ENCODE assay signal across 18 cellular contexts in genomic region chr13:98423417-98423816, GRCh38.
DNase-seq lines count a peak whose midpoint lies in the region; ATAC-seq and TF ChIP-seq lines count a peak whose summit lies in the region.
"Had no signal": no experiment of that assay in that cellular context is flagged by ENCODE, and none has a peak within 500 bp of the region (broad histone marks: within the 10 kb centered on the region; RNA-seq: fewer than 3 reads in every experiment).

No MANE protein-coding gene starts in this region.

- no peaks in the 10 kb centered on the region for H3K27me3 ChIP-seq in body of pancreas
- H3K27me3 ChIP-seq: BLaER1 treated with 17β-estradiol and CSF1 and Interleukin-3, amounts not matched to agents 10 nM and 100 nM had no signal

- ATAC-seq in body of pancreas (peak; percentile 72), HG03571 (IDR thresholded peaks at IDR 0.05; ENCODE audit: unreplicated experiment) (no peak), left colon (no peak)
- ATAC-seq: CD8-positive, alpha-beta T cell had no signal

- TF ChIP-seq POLR2A in body of pancreas (IDR thresholded peaks at IDR 0.05): no peak

- no peaks in the 10 kb centered on the region for H3K9me3 Mint-ChIP-seq in osteocyte (ENCODE audit: unreplicated experiment)
- H3K9me3 Mint-ChIP-seq: CD4-positive, alpha-beta T cell; CD8-positive, alpha-beta T cell had no signal

- H3K4me3 ChIP-seq in body of pancreas: no peak overlapping the region
- H3K4me3 ChIP-seq: BLaER1 treated with 17β-estradiol and CSF1 and Interleukin-3, amounts not matched to agents 10 nM and 100 nM had no signal

- peaks cover 70% of the 10 kb centered on the region for H3K36me3 Mint-ChIP-seq in osteocyte (ENCODE audit: unreplicated experiment)
- H3K36me3 Mint-ChIP-seq: CD8-positive, alpha-beta T cell had no signal

- H3K27ac ChIP-seq in body of pancreas: peak overlapping the region; percentile 14 to 45 (median 32)
- H3K27ac ChIP-seq: BLaER1 treated with 17β-estradiol and CSF1 and Interleukin-3, amounts not matched to agents 10 nM and 100 nM; C4-2B had no signal

- H3K27ac Mint-ChIP-seq in osteocyte (ENCODE audit: unreplicated experiment): peak overlapping the region; percentile 32
- H3K27ac Mint-ChIP-seq: B cell; CD4-positive, alpha-beta T cell; CD8-positive, alpha-beta T cell had no signal

- H3K9me3 ChIP-seq in body of pancreas: no peaks in the 10 kb centered on the region
- H3K9me3 ChIP-seq: Caco-2 had no signal

- no peaks in the 10 kb centered on the region for H3K27me3 Mint-ChIP-seq in osteocyte (ENCODE audit: unreplicated experiment)

- no peak for TF ChIP-seq CTCF in body of pancreas (IDR thresholded peaks at IDR 0.05)
- TF ChIP-seq CTCF in osteocyte (IDR thresholded peaks at IDR 0.05): no peak

- DNase-seq in body of pancreas (peak; percentile 36 to 72 (median 54)), osteocyte (ENCODE audit: extremely low spot score, unreplicated experiment) (no peak), posterior vena cava (ENCODE audit: low spot score) (peak; percentile 46), GOT3 (lab: John Stamatoyannopoulos, UW) (no peak), left colon (no peak), activated gamma-delta T cell (lab: John Stamatoyannopoulos, UW) (no peak)
- DNase-seq: 8988T; ACHN; Calu3; CD4-positive, alpha-beta T cell; CD8-positive, alpha-beta T cell; DMS79 treated with DMSO at 0.1 percent for 48 hours; GF-D8 had no signal

- 33 to 38% methylated on average over 7 of the region's 7 CpGs for WGBS in body of pancreas, 2 donors

- peaks cover 4% of the 10 kb centered on the region for H3K4me1 Mint-ChIP-seq in osteocyte (ENCODE audit: unreplicated experiment)
- H3K4me1 Mint-ChIP-seq: B cell had no signal

- intact Hi-C loops in body of pancreas (cut with DNase I): no loop called here
- intact Hi-C loops in posterior vena cava (cut with DNase I): no loop called here
- intact Hi-C loops in left colon (cut with DNase I, micrococcal nuclease): no loop called here

- H3K4me1 ChIP-seq in body of pancreas: peaks cover 37% of the 10 kb centered on the region
- H3K4me1 ChIP-seq: Caco-2 had no signal

- no peak overlapping the region for H3K4me3 Mint-ChIP-seq in osteocyte (ENCODE audit: unreplicated experiment)
- H3K4me3 Mint-ChIP-seq: B cell; CD4-positive, alpha-beta T cell; CD8-positive, alpha-beta T cell had no signal

- no peaks in the 10 kb centered on the region for H3K36me3 ChIP-seq in body of pancreas (replicated peaks in 1 of 2; ENCODE audit: insufficient read depth in 1 of 2, low read depth in 2 of 2)

Comparison
In these comparisons a context has a peak if more than half of its experiments do, and no peak if none do; other contexts are left out.
1. DNase-seq: peak in body of pancreas (4 of 4) and posterior vena cava (single experiment); none in osteocyte (single experiment), GOT3 (single experiment), left colon (0 of 2) and activated gamma-delta T cell (single experiment).